Comparison of ENCODE assay signal across 8 cellular contexts in the genomic region with DNA sequence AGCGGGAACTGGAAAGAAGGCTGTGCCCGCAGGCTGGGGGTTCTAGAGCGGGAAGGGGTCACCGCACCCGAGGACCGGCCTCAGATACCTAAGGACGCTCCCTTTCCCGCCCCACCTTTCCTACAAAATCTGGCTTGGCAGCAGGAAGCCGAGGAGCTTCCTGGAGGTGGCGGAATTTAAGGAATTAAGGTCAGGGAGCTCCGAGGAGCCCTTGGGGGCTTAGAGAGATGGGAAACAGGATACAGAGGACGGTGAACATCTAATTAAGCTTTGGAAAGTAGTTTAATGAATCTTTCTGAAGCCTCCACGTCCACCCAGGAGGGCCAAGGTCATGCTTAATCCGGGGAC. TPM values are rescaled to one million over a fixed set of nuclear protein-coding genes. Genes with fewer than 3 reads are reported as not detected.
DNase-seq lines count a peak whose midpoint lies in the region; ATAC-seq, FAIRE-seq and TF ChIP-seq lines count a peak whose summit lies in the region.

No MANE protein-coding gene starts in this region.

- no peaks in the 10 kb centered on the region for H3K9me3 Mint-ChIP-seq in CD14-positive monocyte

- no peaks in the 10 kb centered on the region for H3K36me3 Mint-ChIP-seq in CD14-positive monocyte

- H3K79me2 ChIP-seq in MM.1S (ENCODE audit: low read length) = no peaks in the 10 kb centered on the region
- no peaks in the 10 kb centered on the region for H3K79me2 ChIP-seq in endothelial cell of umbilical vein (ENCODE audit: control insufficient read depth, insufficient read depth, low read length)

- H3K9me1 ChIP-seq in endothelial cell of umbilical vein (replicated peaks; ENCODE audit: control insufficient read depth, extremely low read depth, insufficient read depth, low read length) = no peaks in the 10 kb centered on the region

- intact Hi-C loops in CD14-positive monocyte (cut with micrococcal nuclease) (no loop called here), endothelial cell of umbilical vein (cut with micrococcal nuclease) (no loop called here)

- no TSS peak for BruUV-seq in endothelial cell of umbilical vein (replicated peaks; lab: Mats Ljungman, UMichigan)

- DNase-seq in CD14-positive monocyte (ENCODE audit: low spot score) = no peak
- no peak for DNase-seq in MM.1S
- DNase-seq in endothelial cell of umbilical vein (ENCODE audit: low read depth, low spot score) = no peak
- DNase-seq in GDM1 (lab: John Stamatoyannopoulos, UW) = no peak
- no peak for DNase-seq in activated CD4-positive, CD25-positive, alpha-beta regulatory T cell (lab: John Stamatoyannopoulos, UW)
- DNase-seq in activated CD4-positive, CD25-positive, alpha-beta regulatory T cell treated with anti-CD3 and anti-CD28 coated beads, Interleukin-2, amount 50 U/mL, for 72 hours = no peak

- no peak for FAIRE-seq in endothelial cell of umbilical vein (lab: Jason Lieb, UNC)

- H3K4me3 Mint-ChIP-seq in CD14-positive monocyte = peak overlapping the region; percentile 74 to 81

- H3F3A ChIP-seq in MM.1S (ENCODE audit: insufficient read depth, low read length) = no peaks in the 10 kb centered on the region

- CTCF ChIA-PET in endothelial cell of umbilical vein (lab: Charles Lee) = no interaction called here

- H4K20me1 ChIP-seq in MM.1S (ENCODE audit: insufficient read depth, low read length) = no peaks in the 10 kb centered on the region
- H4K20me1 ChIP-seq in endothelial cell of umbilical vein (replicated peaks; ENCODE audit: control insufficient read depth, extremely low read depth, insufficient read depth, low read length) = no peaks in the 10 kb centered on the region

- H3K9me2 ChIP-seq in MM.1S (replicated peaks; ENCODE audit: insufficient read depth, low read length) = no peaks in the 10 kb centered on the region

- H3K27ac Mint-ChIP-seq in CD14-positive monocyte = no peak overlapping the region

- H2AFZ ChIP-seq in MM.1S (ENCODE audit: low read length) = peak overlapping the region; percentile 88
- H2AFZ ChIP-seq in endothelial cell of umbilical vein (ENCODE audit: low read depth, low read length) = peak overlapping the region; percentile 90
- peak overlapping the region; percentile 99 for H2AFZ ChIP-seq in neuron (ENCODE audit: low read depth, low read length)

- no peak for TF ChIP-seq POLR2A in endothelial cell of umbilical vein (IDR thresholded peaks at IDR 0.05; ENCODE audit: low read depth, low read length)

- H3K9me3 ChIP-seq in MM.1S (replicated peaks; ENCODE audit: insufficient read depth, low read length) = no peaks in the 10 kb centered on the region
- H3K9me3 ChIP-seq in endothelial cell of umbilical vein (replicated peaks; ENCODE audit: control insufficient read depth, insufficient read depth, low read length) = no peaks in the 10 kb centered on the region
- no peaks in the 10 kb centered on the region for H3K9me3 ChIP-seq in neuron (ENCODE audit: low read length)

- TF ChIP-seq CTCF in CD14-positive monocyte (IDR thresholded peaks at IDR 0.05) (no peak), MM.1S (IDR thresholded peaks at IDR 0.05; ENCODE audit: low read length) (no peak), endothelial cell of umbilical vein (IDR thresholded peaks at IDR 0.05; ENCODE audit: extremely low read depth in 1 of 2, insufficient read depth in 1 of 2, low read depth in 1 of 2, low read length in 2 of 2) (no peak)

- no peak for ATAC-seq in HG03342 (IDR thresholded peaks at IDR 0.05; ENCODE audit: unreplicated experiment)

- H3K4me1 ChIP-seq in MM.1S (ENCODE audit: low read length) (peaks cover 3% of the 10 kb centered on the region; the same call in 1 of the 2 replicates), endothelial cell of umbilical vein (ENCODE audit: control insufficient read depth, extremely low read depth, insufficient read depth, low read length) (peaks cover 2% of the 10 kb centered on the region), neuron (ENCODE audit: insufficient read depth, low read length) (peaks cover 26% of the 10 kb centered on the region)

- H3K27me3 Mint-ChIP-seq in CD14-positive monocyte (ENCODE audit: low read depth in 3 of 3) = peaks cover 4 to 6% (median 6%) of the 10 kb centered on the region in 3 donors

- H3K27me3 ChIP-seq in MM.1S (replicated peaks; ENCODE audit: insufficient read depth, low read length) = 0 out of 2 replicates have a peak, but pooled peaks cover 6% of the 10 kb centered on the region
- no peaks in the 10 kb centered on the region for H3K27me3 ChIP-seq in endothelial cell of umbilical vein (ENCODE audit: control insufficient read depth in 2 of 2, insufficient read depth in 2 of 2, low read length in 2 of 2)
- H3K27me3 ChIP-seq in neuron (ENCODE audit: insufficient read depth, low read length) = peaks cover 1% of the 10 kb centered on the region

- H3K9ac ChIP-seq in MM.1S (ENCODE audit: low read length) (no peak overlapping the region), endothelial cell of umbilical vein (replicated peaks; ENCODE audit: extremely low read depth, insufficient read depth, low read length) (no peak overlapping the region)

- H3K36me3 ChIP-seq in MM.1S (replicated peaks; ENCODE audit: insufficient read depth, low read length) = no peaks in the 10 kb centered on the region
- H3K36me3 ChIP-seq in endothelial cell of umbilical vein (ENCODE audit: control insufficient read depth in 2 of 2, extremely low read depth in 1 of 2, insufficient read depth in 2 of 2, low read length in 2 of 2) = no peaks in the 10 kb centered on the region
- H3K36me3 ChIP-seq in neuron (ENCODE audit: insufficient read depth, low read length) = no peaks in the 10 kb centered on the region

- peak overlapping the region; percentile 97 for H3K4me2 ChIP-seq in MM.1S (ENCODE audit: low read depth, low read length)
- H3K4me2 ChIP-seq in endothelial cell of umbilical vein (ENCODE audit: insufficient read depth, low read length) = peak overlapping the region; percentile 81

- H3K4me1 Mint-ChIP-seq in CD14-positive monocyte = peaks cover 7% of the 10 kb centered on the region

- dilution Hi-C loops in endothelial cell of umbilical vein (cut with MboI; ENCODE audit: extremely low pct_ligation_motif_present, low sequenced_read_pairs) = no loop called here

- no peak overlapping the region for H3K27ac ChIP-seq in MM.1S (ENCODE audit: low read length)
- H3K27ac ChIP-seq in endothelial cell of umbilical vein (ENCODE audit: insufficient read depth, low read depth, low read length) = no peak overlapping the region

- H3K4me3 ChIP-seq in MM.1S (ENCODE audit: low read length) (peak overlapping the region; percentile 80), endothelial cell of umbilical vein (replicated peaks in 1 of 3; ENCODE audit: insufficient read depth in 1 of 3, low read depth in 1 of 3, low read length in 3 of 3) (peak overlapping the region in 1 of 3 experiments; percentile 45), neuron (ENCODE audit: low read length) (peak overlapping the region; percentile 89)

- POLR2A ChIA-PET in endothelial cell of umbilical vein (lab: Charles Lee) = no interaction called here

TF ChIP-seq in endothelial cell of umbilical vein, 7 proteins besides CTCF, POLR2A, EP300 and RAD21:
- no peak for TF ChIP-seq JUN (IDR thresholded peaks at IDR 0.05; ENCODE audit: borderline replicate concordance, insufficient read depth, insufficient read length, low read depth)
- no peak for TF ChIP-seq MYC (IDR thresholded peaks at IDR 0.05; ENCODE audit: low read depth, low read length)
- no peak for TF ChIP-seq EZH2 (IDR thresholded peaks at IDR 0.05; ENCODE audit: borderline replicate concordance, low read depth, low read length, severe bottlenecking)
- TF ChIP-seq, protein P1, sequence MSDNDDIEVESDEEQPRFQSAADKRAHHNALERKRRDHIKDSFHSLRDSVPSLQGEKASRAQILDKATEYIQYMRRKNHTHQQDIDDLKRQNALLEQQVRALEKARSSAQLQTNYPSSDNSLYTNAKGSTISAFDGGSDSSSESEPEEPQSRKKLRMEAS (IDR thresholded peaks at IDR 0.05; ENCODE audit: insufficient read depth, insufficient read length) = no peak
- no peak for TF ChIP-seq FOS (IDR thresholded peaks at IDR 0.05; ENCODE audit: borderline replicate concordance, insufficient read depth, low read length)
- TF ChIP-seq POLR2AphosphoS5 (IDR thresholded peaks at IDR 0.05; ENCODE audit: insufficient read depth, low read depth, low read length) = no peak

RNA-seq across cellular contexts. Expression of gene AP3B2, which starts 0.5 kb away (rescaled TPM):
- polyA plus RNA-seq in CD14-positive monocyte = under 1 TPM in 1 of 2 donors, not detected in 1; 0.85 TPM
- total RNA-seq in endothelial cell of umbilical vein = not detected in 2 replicates
- not detected in 2 replicates for polyA plus RNA-seq in endothelial cell of umbilical vein
- polyA plus RNA-seq in endothelial cell of umbilical vein (2011; cell fraction: cytosol; rRNA removed) = not detected in 2 replicates
- 0.30 TPM in 1 of 2 replicates, not detected in the other for polyA plus RNA-seq in endothelial cell of umbilical vein (2011; cell fraction: nucleus; rRNA removed)
- not detected in 2 replicates for polyA plus RNA-seq in endothelial cell of umbilical vein (2012)
- not detected in 2 replicates for polyA minus RNA-seq in endothelial cell of umbilical vein
- polyA minus RNA-seq in endothelial cell of umbilical vein (2011; cell fraction: cytosol; rRNA and poly(A)+ RNA removed) = not detected
- not detected in 2 replicates for polyA minus RNA-seq in endothelial cell of umbilical vein (2011; cell fraction: nucleus; rRNA and poly(A)+ RNA removed)
